In the genomic region with DNA sequence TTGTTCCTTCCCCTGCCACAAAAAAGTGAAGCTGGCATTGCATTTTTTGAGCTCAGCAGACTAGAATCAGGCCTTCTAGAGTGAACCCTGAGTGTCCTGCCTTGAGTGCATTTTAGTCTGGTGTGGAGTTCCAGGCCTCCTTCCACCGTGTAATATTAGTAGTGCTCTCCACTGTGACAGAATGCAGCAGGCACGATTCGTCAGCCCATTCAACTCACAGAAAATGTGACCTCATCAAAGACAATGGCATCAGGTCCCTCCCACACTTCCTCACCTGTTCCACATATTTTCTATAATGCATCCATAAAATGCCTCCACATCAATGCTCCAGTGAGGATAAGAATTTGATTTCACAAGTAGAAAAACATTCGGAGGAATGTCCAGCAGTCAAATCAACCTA, we compare ENCODE assay signal across 25 cellular contexts.
DNase-seq lines count a peak whose midpoint lies in the region; ATAC-seq and TF ChIP-seq lines count a peak whose summit lies in the region.
"Had no signal": no experiment of that assay in that cellular context is flagged by ENCODE, and none has a peak within 500 bp of the region (broad histone marks: within the 10 kb centered on the region; RNA-seq: fewer than 3 reads in every experiment).

No MANE protein-coding gene starts in this region.

- H3K4me2 ChIP-seq in hepatocyte: peak overlapping the region; percentile 7

- H2AFZ ChIP-seq in hepatocyte: no peak overlapping the region

- no peak for TF ChIP-seq CTCF in hepatocyte (IDR thresholded peaks at IDR 0.05; ENCODE audit: poor library complexity)

- 63% methylated on average over 4 of the region's 4 CpGs for WGBS in hepatocyte (ENCODE audit: low lambda C conversion rate, missing lambda C conversion rate)

- no peaks in the 10 kb centered on the region for H3K36me3 ChIP-seq in hepatocyte (replicated peaks; ENCODE audit: insufficient read depth, low read depth)
- H3K36me3 ChIP-seq: HAP-1 had no signal

- no peaks in the 10 kb centered on the region for H3K79me2 ChIP-seq in hepatocyte

- H3K4me3 ChIP-seq in hepatocyte: no peak overlapping the region
- H3K4me3 ChIP-seq in skeletal muscle cell (ENCODE audit: low read depth, low read length): no peak overlapping the region
- H3K4me3 ChIP-seq: GM12878, HAP-1 had no signal

- no peaks in the 10 kb centered on the region for H4K20me1 ChIP-seq in hepatocyte (ENCODE audit: insufficient read depth, poor library complexity, severe bottlenecking)

- DNase-seq in Daoy (ENCODE audit: low read depth): peak; percentile 21
- DNase-seq in hepatocyte (ENCODE audit: low spot score): no peak
- DNase-seq in skeletal muscle cell (ENCODE audit: low read depth): peak; percentile 1
- DNase-seq in MV-4-11 (lab: John Stamatoyannopoulos, UW): no peak
- DNase-seq in dedifferentiated amniotic fluid mesenchymal stem cell (ENCODE audit: extremely low spot score): no peak
- DNase-seq: C1 segment of cervical spinal cord; CD4-positive, alpha-beta memory T cell; COR-L47; EL; GDM1; GOT3; Karpas-422; NCI-H1092 treated with DMSO at 0.1 percent for 48 hours; NCI-H1436; NCI-H187; NCI-H2081 treated with DMSO at 0.1 percent for 48 hours; NCI-H446; NCI-H524 treated with DMSO at 0.1 percent for 48 hours; Right ventricle myocardium superior; RPMI8226; T-helper 1 cell had no signal

- no peak for TF ChIP-seq RAD21 in Ishikawa (IDR thresholded peaks at IDR 0.05; ENCODE audit: low read depth)

- H3K27me3 ChIP-seq in hepatocyte: no peaks in the 10 kb centered on the region

- H3K27ac ChIP-seq in hepatocyte: no peak overlapping the region

- no peak for TF ChIP-seq EP300 in Ishikawa (IDR thresholded peaks at IDR 0.05; ENCODE audit: borderline replicate concordance)

- no peaks in the 10 kb centered on the region for H3K9me2 ChIP-seq in hepatocyte (replicated peaks; ENCODE audit: insufficient read depth)

- no peak for ATAC-seq in HG03521 (IDR thresholded peaks at IDR 0.05; ENCODE audit: unreplicated experiment)
- ATAC-seq: GM12878 had no signal

- H3K9me3 ChIP-seq in hepatocyte (ENCODE audit: low read depth): no peaks in the 10 kb centered on the region
- H3K9me3 ChIP-seq: HAP-1 had no signal

- peaks cover 13% of the 10 kb centered on the region for H3K4me1 ChIP-seq in hepatocyte (ENCODE audit: insufficient read depth)
- H3K4me1 ChIP-seq: HAP-1 had no signal

TF ChIP-seq in Ishikawa, 13 proteins besides CTCF, POLR2A, EP300 and RAD21:
- TF ChIP-seq YY1 (IDR thresholded peaks at IDR 0.05; ENCODE audit: low read depth) (no peak), NFIC (IDR thresholded peaks at IDR 0.05) (no peak), EGR1 (IDR thresholded peaks at IDR 0.05) (no peak), ZBTB7A (IDR thresholded peaks at IDR 0.05; ENCODE audit: low read depth) (no peak), TCF12 (IDR thresholded peaks at IDR 0.05; ENCODE audit: low read depth) (no peak), CEBPB (IDR thresholded peaks at IDR 0.05) (no peak), USF1 (IDR thresholded peaks at IDR 0.05) (no peak), CREB1 (IDR thresholded peaks at IDR 0.05; ENCODE audit: low read depth) (peak; percentile 32; the same call in 1 of the 2 replicates)
- TF ChIP-seq, protein P1, sequence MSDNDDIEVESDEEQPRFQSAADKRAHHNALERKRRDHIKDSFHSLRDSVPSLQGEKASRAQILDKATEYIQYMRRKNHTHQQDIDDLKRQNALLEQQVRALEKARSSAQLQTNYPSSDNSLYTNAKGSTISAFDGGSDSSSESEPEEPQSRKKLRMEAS (IDR thresholded peaks at IDR 0.05): no peak

Comparison
In these comparisons a context has a peak if more than half of its experiments do, and no peak if none do; other contexts are left out.
1. DNase-seq: peak in Daoy (single experiment) and skeletal muscle cell (single experiment); none in hepatocyte (single experiment), MV-4-11 (single experiment) and dedifferentiated amniotic fluid mesenchymal stem cell (single experiment).